ENCODE assay signal across 12 cellular contexts in genomic region chr5:65867509-65868195, GRCh38. TPM values are rescaled to one million over a fixed set of nuclear protein-coding genes. Genes with fewer than 3 reads are reported as not detected.
DNase-seq lines count a peak whose midpoint lies in the region; ATAC-seq and TF ChIP-seq lines count a peak whose summit lies in the region.
"Had no signal": no experiment of that assay in that cellular context is flagged by ENCODE, and none has a peak within 500 bp of the region (broad histone marks: within the 10 kb centered on the region; RNA-seq: fewer than 3 reads in every experiment).

No MANE protein-coding gene starts in this region.

- H3K36me3 ChIP-seq in upper lobe of left lung: no peaks in the 10 kb centered on the region

- DNase-seq in left cardiac atrium: no peak
- DNase-seq in Right ventricle myocardium superior: no peak
- DNase-seq in T-cell: no peak
- peak; percentile 44 for DNase-seq in glomerular endothelial cell (ENCODE audit: extremely low read depth, low read depth, low spot score)
- no peak for DNase-seq in upper lobe of left lung
- no peak for DNase-seq in COLO829 (ENCODE audit: low spot score)
- no peak for DNase-seq in middle frontal gyrus (ENCODE audit: extremely low spot score, low spot score)
- DNase-seq: activated CD4-positive, alpha-beta T cell treated with anti-CD3 and anti-CD28 coated beads, Interleukin-2, amount 50 U/mL, for 1 hour; aorta; NCI-H1436 had no signal

- peaks cover 0 to 8% (median 6%) of the 10 kb centered on the region in 4 donors for H3K4me1 ChIP-seq in upper lobe of left lung

- no peak overlapping the region for H3K4me3 ChIP-seq in upper lobe of left lung

- peak overlapping the region in 3 of 4 donors; percentile 1 to 71 (median 25) for H3K27ac ChIP-seq in upper lobe of left lung

- TF ChIP-seq EP300 in upper lobe of left lung (IDR thresholded peaks at IDR 0.05): no peak

- H3K4me1 Mint-ChIP-seq in T-cell: peaks cover 31 to 36% (median 31%) of the 10 kb centered on the region in 3 donors

- peak overlapping the region; percentile 91 to 97 for H3K27ac Mint-ChIP-seq in T-cell

- CTCF ChIA-PET in T-cell (lab: Charles Lee): no interaction called here

- H3K27me3 ChIP-seq in upper lobe of left lung: no peaks in the 10 kb centered on the region

- POLR2A ChIA-PET in T-cell (lab: Charles Lee): interaction anchor here in 1 of 2 donors (0.6 kb wide), 1 partner anchor 21 kb away, joined by 6 read pairs; no protein-coding TSS in a partner anchor

- no peaks in the 10 kb centered on the region for H3K9me3 ChIP-seq in upper lobe of left lung

- intact Hi-C loops in left cardiac atrium (cut with DNase I): no loop called here
- intact Hi-C loops in Right ventricle myocardium superior (cut with DNase I): no loop called here

- peaks cover 0 to 4% (median 4%) of the 10 kb centered on the region in 3 donors for H3K9me3 Mint-ChIP-seq in T-cell

- TF ChIP-seq POLR2A in upper lobe of left lung (IDR thresholded peaks at IDR 0.05): no peak

- no peak for TF ChIP-seq CTCF in upper lobe of left lung (IDR thresholded peaks at IDR 0.05)

- peak overlapping the region; percentile 68 to 81 (median 72) for H3K4me3 Mint-ChIP-seq in T-cell

- H3K27me3 Mint-ChIP-seq in T-cell: no peaks in the 10 kb centered on the region

- WGBS in upper lobe of left lung, 2 donors: 54% methylated on average over 11 of the region's 11 CpGs

- no peaks in the 10 kb centered on the region for H3K36me3 Mint-ChIP-seq in T-cell

- ATAC-seq in left cardiac atrium (peak; percentile 26 to 47), Right ventricle myocardium superior (ENCODE audit: poor library complexity) (no peak), T-cell (replicated peaks in 1 of 4) (peak; percentile 54 to 61 (median 56)), upper lobe of left lung (ENCODE audit: low FRiP score in 2 of 2) (no peak), HG03175 (IDR thresholded peaks at IDR 0.05; ENCODE audit: unreplicated experiment) (no peak)
- ATAC-seq: sciatic nerve had no signal

RNA-seq across cellular contexts. Expression of gene ERBIN, which starts 58.7 kb away (rescaled TPM):
- total RNA-seq in left cardiac atrium (10 to 100 TPM; 39.9 to 40.2 TPM), Right ventricle myocardium superior (34.1 TPM), T-cell (100 to 1,000 TPM; 105 to 125 (median 112) TPM), glomerular endothelial cell (41.2 and 61.4 TPM in 2 replicates), upper lobe of left lung (100 to 1,000 TPM in 1 of 6 donors, 10 to 100 TPM in 5; 21.0 to 111 (median 58.2) TPM)

Comparison
In these comparisons a context has a peak if more than half of its experiments do, and no peak if none do; other contexts are left out.
1. ATAC-seq: peak in left cardiac atrium (2 of 2) and T-cell (4 of 4); none in Right ventricle myocardium superior (single experiment), upper lobe of left lung (0 of 2) and HG03175 (single experiment).